9 cellular contexts compared by ENCODE assay signal in the genomic region with DNA sequence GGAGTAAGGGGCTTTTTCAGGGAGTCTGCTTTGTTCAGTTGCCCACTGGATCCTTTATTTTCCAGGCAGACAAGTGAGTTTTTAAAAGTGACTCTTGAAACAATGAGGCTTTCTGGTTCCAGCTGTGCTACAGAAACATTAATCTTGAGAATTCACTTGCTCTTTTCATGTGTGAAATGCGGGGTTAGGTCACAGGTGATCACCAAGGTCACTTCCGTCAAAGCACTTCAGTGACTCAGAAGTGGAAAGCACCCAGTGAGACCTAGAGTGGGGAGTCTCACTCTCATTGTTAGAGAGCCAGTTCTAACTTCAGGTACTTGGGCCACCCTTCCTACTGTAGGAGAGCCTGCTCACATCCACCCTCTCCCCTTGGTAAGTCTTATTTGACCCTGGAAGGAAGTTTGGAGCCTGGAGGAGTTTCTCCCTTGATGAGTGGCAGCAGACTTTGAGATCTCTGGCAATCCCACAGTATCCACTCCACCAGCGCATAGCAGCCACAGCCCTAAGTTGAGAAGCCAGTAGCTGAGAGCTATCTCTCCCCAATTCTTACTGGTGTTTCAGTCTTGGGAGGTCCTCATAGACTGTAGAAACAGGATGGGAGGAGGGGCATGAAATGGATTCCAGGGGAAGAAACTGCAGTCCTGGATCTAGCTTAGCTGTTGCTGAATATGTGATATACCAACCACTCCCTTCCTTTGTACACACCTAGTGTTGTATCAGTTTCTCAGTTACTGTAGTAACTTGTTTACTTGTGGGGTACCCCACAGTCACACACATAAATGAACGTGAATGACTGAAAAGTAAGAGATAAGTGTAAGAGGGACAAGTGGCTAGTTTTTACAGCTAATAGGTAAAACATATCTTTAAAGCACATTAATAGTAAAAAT. TPM values are rescaled to one million over a fixed set of nuclear protein-coding genes. Genes with fewer than 3 reads are reported as not detected.
DNase-seq lines count a peak whose midpoint lies in the region; ATAC-seq lines count a peak whose summit lies in the region.
"Had no signal": no experiment of that assay in that cellular context is flagged by ENCODE, and none has a peak within 500 bp of the region (broad histone marks: within the 10 kb centered on the region; RNA-seq: fewer than 3 reads in every experiment).

No MANE protein-coding gene starts in this region.

- no peak for DNase-seq in activated CD4-positive, CD25-positive, alpha-beta regulatory T cell (lab: John Stamatoyannopoulos, UW)
- DNase-seq in activated CD8-positive, alpha-beta memory T cell treated with anti-CD3 and anti-CD28 coated beads, Interleukin-2, amount 50 U/mL, for 4 hours = peak; percentile 15
- peak; percentile 50 for DNase-seq in stimulated activated CD4-positive, alpha-beta T cell treated with anti-CD3 and anti-CD28 coated beads, Interleukin-15, amount 100 ng/mL, for 24 hours
- no peak for DNase-seq in HuH-7.5 (ENCODE audit: low spot score)
- no peak for DNase-seq in mesenteric fat pad (ENCODE audit: low spot score)
- DNase-seq in NCI-H345 (lab: John Stamatoyannopoulos, UW) = no peak

- peak; percentile 98 to 99 for ATAC-seq in activated CD4-positive, CD25-positive, alpha-beta regulatory T cell treated with anti-CD3 and anti-CD28 coated beads, Interleukin-2, amount 50 U/mL, for 24 hours
- peak; percentile 93 for ATAC-seq in HG03097 (IDR thresholded peaks at IDR 0.05; ENCODE audit: low FRiP score, unreplicated experiment)

RNA-seq across cellular contexts. Expression of gene TACSTD2, which starts 3.1 kb away (rescaled TPM):
- 1.7 TPM for total RNA-seq in mesenteric fat pad
- total RNA-seq: SJSA1 had no signal

RNA-seq across cellular contexts. Expression of gene OMA1, which starts 27.4 kb away (rescaled TPM):
- total RNA-seq in mesenteric fat pad = 13.5 TPM

Comparison
In these comparisons a context has a peak if more than half of its experiments do, and no peak if none do; other contexts are left out.
1. DNase-seq: peak in activated CD8-positive, alpha-beta memory T cell treated with anti-CD3 and anti-CD28 coated beads, Interleukin-2, amount 50 U/mL, for 4 hours (single experiment) and stimulated activated CD4-positive, alpha-beta T cell treated with anti-CD3 and anti-CD28 coated beads, Interleukin-15, amount 100 ng/mL, for 24 hours (single experiment); none in activated CD4-positive, CD25-positive, alpha-beta regulatory T cell (0 of 4), HuH-7.5 (single experiment), mesenteric fat pad (single experiment) and NCI-H345 (single experiment).